Comparison of ENCODE assay signal across 6 cellular contexts in genomic region chr22:24011735-24012068, GRCh38. TPM values are rescaled to one million over a fixed set of nuclear protein-coding genes. Genes with fewer than 3 reads are reported as not detected.
A peak's percentile ranks its signal among the peaks of the same experiment; 100 is the strongest.
DNase-seq lines count a peak whose midpoint lies in the region; ATAC-seq and TF ChIP-seq lines count a peak whose summit lies in the region.

No MANE protein-coding gene starts in this region.

- TF ChIP-seq CTCF in cardiac muscle cell (IDR thresholded peaks at IDR 0.05; ENCODE audit: low read depth, low read length) = no peak
- no peak for TF ChIP-seq CTCF in gastrocnemius medialis (IDR thresholded peaks at IDR 0.05 in 4 of 5, conservative IDR thresholded peaks at IDR 0.05 in 1 of 5)

- ATAC-seq in left ventricle myocardium superior = no peak
- peak in 1 of 2 donors; percentile 4 for ATAC-seq in gastrocnemius medialis

- DNase-seq in cardiac muscle cell (ENCODE audit: low read depth in 1 of 2, low spot score in 1 of 2) (no peak), left ventricle myocardium superior (no peak), gastrocnemius medialis (no peak), globus pallidus (ENCODE audit: low spot score) (no peak), occipital lobe (lab: John Stamatoyannopoulos, UW) (no peak)

- H3K4me3 ChIP-seq in cardiac muscle cell (peak overlapping the region; percentile 63), duodenal mucosa (ENCODE audit: low read depth in 1 of 2, low read length in 2 of 2) (peak overlapping the region; percentile 97 to 98), gastrocnemius medialis (peak overlapping the region; percentile 96 to 100 (median 96))

- in situ Hi-C loops in gastrocnemius medialis (cut with MboI; ENCODE audit: low sequenced_read_pairs in 4 of 4) = no loop called here

- peak overlapping the region; percentile 69 to 88 for H3K9ac ChIP-seq in duodenal mucosa (ENCODE audit: low read depth in 1 of 2, low read length in 2 of 2)

- peaks cover 7% of the 10 kb centered on the region for H3K4me1 ChIP-seq in cardiac muscle cell (ENCODE audit: low read depth)
- peaks cover 16 to 35% of the 10 kb centered on the region in 2 donors for H3K4me1 ChIP-seq in duodenal mucosa (ENCODE audit: control insufficient read depth in 1 of 2, insufficient read depth in 2 of 2, low read length in 2 of 2)
- peaks cover 13 to 15% of the 10 kb centered on the region in 2 donors for H3K4me1 ChIP-seq in gastrocnemius medialis

- no peak for TF ChIP-seq POLR2A in gastrocnemius medialis (IDR thresholded peaks at IDR 0.05)

- intact Hi-C loops in left ventricle myocardium superior (cut with micrococcal nuclease) (no loop called here), gastrocnemius medialis (cut with DNase I; ENCODE audit: low total_unique reads) (no loop called here)

- H3K27ac ChIP-seq in cardiac muscle cell (peak overlapping the region; percentile 70), duodenal mucosa (ENCODE audit: low read depth, low read length) (peak overlapping the region; percentile 75), gastrocnemius medialis (peak overlapping the region; percentile 87 to 90 (median 88))

- no peaks in the 10 kb centered on the region for H3K36me3 ChIP-seq in cardiac muscle cell
- H3K36me3 ChIP-seq in duodenal mucosa (ENCODE audit: control insufficient read depth in 1 of 2, insufficient read depth in 2 of 2, low read length in 2 of 2) = no peaks in the 10 kb centered on the region
- no peaks in the 10 kb centered on the region for H3K36me3 ChIP-seq in gastrocnemius medialis

- H3K27me3 ChIP-seq in cardiac muscle cell (no peaks in the 10 kb centered on the region), duodenal mucosa (ENCODE audit: control insufficient read depth in 1 of 2, insufficient read depth in 2 of 2, low read length in 2 of 2) (no peaks in the 10 kb centered on the region), gastrocnemius medialis (no peaks in the 10 kb centered on the region)

- no peaks in the 10 kb centered on the region for H3K9me3 ChIP-seq in cardiac muscle cell (ENCODE audit: low read depth)
- H3K9me3 ChIP-seq in duodenal mucosa (ENCODE audit: control insufficient read depth in 1 of 2, low read length in 2 of 2) = no peaks in the 10 kb centered on the region
- no peaks in the 10 kb centered on the region for H3K9me3 ChIP-seq in gastrocnemius medialis

RNA-seq across cellular contexts. Expression of gene CABIN1, which starts 0.6 kb away (rescaled TPM):
- 115 and 124 TPM in 2 replicates for total RNA-seq in cardiac muscle cell
- 33.9 and 42.5 TPM in 2 replicates for polyA plus RNA-seq in cardiac muscle cell
- total RNA-seq in left ventricle myocardium superior = 40.2 TPM
- 10 to 100 TPM; 18.8 to 31.5 (median 22.4) TPM for total RNA-seq in gastrocnemius medialis
- total RNA-seq in occipital lobe = 39.6 TPM

RNA-seq across cellular contexts. Expression of gene GSTT4, which starts 6.4 kb away (rescaled TPM):
- total RNA-seq in cardiac muscle cell = not detected in 2 replicates
- polyA plus RNA-seq in cardiac muscle cell = not detected in 2 replicates
- total RNA-seq in left ventricle myocardium superior = not detected
- not detected for total RNA-seq in gastrocnemius medialis
- not detected for total RNA-seq in occipital lobe

RNA-seq across cellular contexts. Expression of gene GSTT2, which starts 31.8 kb away (rescaled TPM):
- total RNA-seq in cardiac muscle cell = 1.2 and 5.2 TPM in 2 replicates
- polyA plus RNA-seq in cardiac muscle cell = 5.0 and 5.1 TPM in 2 replicates
- total RNA-seq in left ventricle myocardium superior = 0.42 TPM
- total RNA-seq in gastrocnemius medialis = 1 to 10 TPM in 1 of 4 donors, not detected in 3; 1.6 TPM
- not detected for total RNA-seq in occipital lobe

RNA-seq across cellular contexts. Expression of gene DDT, which starts 37.5 kb away (rescaled TPM):
- 115 and 309 TPM in 2 replicates for total RNA-seq in cardiac muscle cell
- 179 and 244 TPM in 2 replicates for polyA plus RNA-seq in cardiac muscle cell
- 141 TPM for total RNA-seq in left ventricle myocardium superior
- total RNA-seq in gastrocnemius medialis = 100 to 1,000 TPM in 3 of 4 donors, 10 to 100 TPM in 1; 98.1 to 134 (median 107) TPM
- 68.6 TPM for total RNA-seq in occipital lobe

RNA-seq across cellular contexts. Expression of gene DDTL, which starts 45.0 kb away (rescaled TPM):
- 3.5 and 6.6 TPM in 2 replicates for total RNA-seq in cardiac muscle cell
- polyA plus RNA-seq in cardiac muscle cell = 11.9 and 13.8 TPM in 2 replicates
- 1.6 TPM for total RNA-seq in left ventricle myocardium superior
- total RNA-seq in gastrocnemius medialis = 1 to 10 TPM in 1 of 4 donors, under 1 TPM in 1, not detected in 2; 0.88 to 1.1 TPM
- total RNA-seq in occipital lobe = 3.1 TPM
